Comparison of ENCODE assay signal across 33 cellular contexts in the genomic region with DNA sequence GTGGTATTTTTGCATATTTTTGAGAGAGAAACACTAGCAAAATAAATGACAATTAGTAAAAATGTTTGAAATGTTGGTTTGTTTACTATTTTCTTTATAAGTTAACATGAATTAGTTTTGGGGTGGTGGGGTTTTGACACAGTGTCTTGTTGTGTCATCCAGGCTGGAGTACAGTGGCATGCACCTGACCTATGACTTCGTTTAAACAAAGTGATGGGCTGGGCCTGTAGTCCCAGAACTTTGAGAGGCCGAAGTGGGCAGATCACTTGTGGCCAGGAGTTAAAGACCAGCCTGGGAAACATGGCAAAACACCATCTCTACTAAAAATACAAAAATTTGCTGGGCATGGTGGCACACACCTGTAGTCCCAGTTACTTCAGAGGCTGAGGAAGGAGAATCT.
"Had no signal": no experiment of that assay in that cellular context is flagged by ENCODE, and none has a peak within 500 bp of the region (broad histone marks: within the 10 kb centered on the region; RNA-seq: fewer than 3 reads in every experiment).

No MANE protein-coding gene starts in this region.

- DNase-seq: activated effector memory CD4-positive, alpha-beta T cell treated with anti-CD3 and anti-CD28 coated beads, Interleukin-2, amount 50 U/mL, for 16 hours; activated effector memory CD4-positive, alpha-beta T cell treated with Interleukin-2 at 50 U/mL for 16 hours; activated gamma-delta T cell; activated gamma-delta T cell treated with Interleukin-2 at 50 U/mL for 16 hours; activated naive CD4-positive, alpha-beta T cell; activated naive CD4-positive, alpha-beta T cell treated with anti-CD3 and anti-CD28 coated beads for 36 hours; activated naive CD4-positive, alpha-beta T cell treated with anti-CD3 and anti-CD28 coated beads, Interleukin-2, amount 10 ng/mL, durations not matched to agents 7 days and 5 days; activated naive CD4-positive, alpha-beta T cell treated with anti-CD3 and anti-CD28 coated beads, Interleukin-2, amount 50 U/mL, for 16 hours; activated naive CD4-positive, alpha-beta T cell treated with Interleukin-2 at 50 U/mL for 16 hours; activated naive CD8-positive, alpha-beta T cell treated with anti-CD3 and anti-CD28 coated beads for 36 hours; activated naive CD8-positive, alpha-beta T cell treated with anti-CD3 and anti-CD28 coated beads, Interleukin-2, amount 10 ng/mL, durations not matched to agents 7 days and 5 days; activated naive CD8-positive, alpha-beta T cell treated with anti-CD3 and anti-CD28 coated beads, Interleukin-2, amount 50 U/mL, for 24 hours; activated T-cell treated with anti-CD3 and anti-CD28 coated beads, Interleukin-2, amount 50 U/mL, for 24 hours; activated T-cell treated with anti-CD3 and anti-CD28 coated beads, Interleukin-2, amount 50 U/mL, for 4 hours; activated T-cell treated with anti-CD3 and anti-CD28 coated beads, Interleukin-2, amount 50 U/mL, for 48 hours; activated T-cell treated with anti-CD3 and anti-CD28 coated beads, Interleukin-2, amount 50 U/mL, for 72 hours; adrenal gland; amniotic stem cell; amygdala; anterior cingulate cortex; aorta; body of pancreas; brain microvascular endothelial cell; caudate nucleus; central memory CD4-positive, alpha-beta T cell; cerebellar nuclear complex had no signal

- H3K4me1 ChIP-seq: adrenal gland, ascending aorta, body of pancreas, breast epithelium had no signal

- H3K9me3 ChIP-seq: adrenal gland, ascending aorta, body of pancreas, breast epithelium had no signal

- H3K27ac ChIP-seq: adrenal gland, ascending aorta, body of pancreas, brain microvascular endothelial cell, breast epithelium, cardiac muscle cell had no signal

- H3K27me3 ChIP-seq: adrenal gland, ascending aorta, body of pancreas, brain microvascular endothelial cell, breast epithelium, cardiac muscle cell had no signal

- H3K4me3 ChIP-seq: adrenal gland, ascending aorta, body of pancreas, breast epithelium, cardiac muscle cell had no signal

- ATAC-seq: activated naive CD4-positive, alpha-beta T cell treated with anti-CD3 and anti-CD28 coated beads, Interleukin-2, amount 50 U/mL, for 72 hours; activated naive CD8-positive, alpha-beta T cell treated with anti-CD3 and anti-CD28 coated beads, Interleukin-2, amount 50 U/mL, for 24 hours; activated T-cell treated with anti-CD3 and anti-CD28 coated beads, Interleukin-2, amount 50 U/mL, for 4 hours; activated T-cell treated with anti-CD3 and anti-CD28 coated beads, Interleukin-2, amount 50 U/mL, for 72 hours; activated T-helper 17 cell treated with anti-CD3 and anti-CD28 coated beads, Interleukin-2, amount 50 U/mL, for 72 hours; body of pancreas had no signal

- FAIRE-seq: astrocyte, bronchial epithelial cell had no signal

- H3K36me3 ChIP-seq: adrenal gland, ascending aorta, brain microvascular endothelial cell, breast epithelium, cardiac muscle cell had no signal
